Comparison of ENCODE assay signal across 11 cellular contexts in genomic region chr10:88090568-88091214, GRCh38.
A peak's percentile ranks its signal among the peaks of the same experiment; 100 is the strongest.
DNase-seq lines count a peak whose midpoint lies in the region; ATAC-seq and TF ChIP-seq lines count a peak whose summit lies in the region.
"Had no signal": no experiment of that assay in that cellular context is flagged by ENCODE, and none has a peak within 500 bp of the region (broad histone marks: within the 10 kb centered on the region; RNA-seq: fewer than 3 reads in every experiment).

No MANE protein-coding gene starts in this region.

- no peak overlapping the region for H3K4me3 Mint-ChIP-seq in progenitor cell of endocrine pancreas (ENCODE audit: low read depth)

- no peaks in the 10 kb centered on the region for H3K36me3 Mint-ChIP-seq in progenitor cell of endocrine pancreas (ENCODE audit: insufficient read depth)

- H3K27ac ChIP-seq in mucosa of rectum (ENCODE audit: low read depth in 2 of 2, low read length in 2 of 2), result peak overlapping the region; percentile 11 to 18
- H3K27ac ChIP-seq: foreskin keratinocyte, uterus had no signal

- ATAC-seq in HG02610 (IDR thresholded peaks at IDR 0.05; ENCODE audit: unreplicated experiment), result peak; percentile 37
- ATAC-seq: left lung had no signal

- DNase-seq in GM12865 (ENCODE audit: low read depth) (peak; percentile 87), SKM-1 treated with dmso at 0.1 percent for 144 hours (lab: John Stamatoyannopoulos, UW; ENCODE audit: unreplicated experiment) (peak; percentile 22), progenitor cell of endocrine pancreas (ENCODE audit: low spot score, unreplicated experiment) (no peak), cerebellar cortex (ENCODE audit: low spot score) (no peak)
- no peak for DNase-seq in stimulated activated naive CD4-positive, alpha-beta T cell (lab: John Stamatoyannopoulos, UW)
- DNase-seq: EL, foreskin keratinocyte, left lung, uterus had no signal

- no peaks in the 10 kb centered on the region for H3K4me1 Mint-ChIP-seq in progenitor cell of endocrine pancreas (ENCODE audit: low read depth)

- no peaks in the 10 kb centered on the region for H3K36me3 ChIP-seq in mucosa of rectum (ENCODE audit: control insufficient read depth in 2 of 2, insufficient read depth in 2 of 2, low read length in 2 of 2)
- H3K36me3 ChIP-seq: left lung, uterus had no signal

- H3K27me3 Mint-ChIP-seq in progenitor cell of endocrine pancreas, result peaks cover 18% of the 10 kb centered on the region

- peaks cover 0 to 2% of the 10 kb centered on the region in 2 donors for H3K4me1 ChIP-seq in mucosa of rectum (ENCODE audit: control insufficient read depth in 2 of 2, insufficient read depth in 2 of 2, low read length in 2 of 2)
- H3K4me1 ChIP-seq: uterus had no signal

- no peaks in the 10 kb centered on the region for H3K9me3 ChIP-seq in mucosa of rectum (ENCODE audit: control insufficient read depth in 2 of 2, low read length in 2 of 2)
- H3K9me3 ChIP-seq: left lung, uterus had no signal

- no peak overlapping the region for H3K4me3 ChIP-seq in GM12865 (ENCODE audit: low read depth, low read length)
- H3K4me3 ChIP-seq in mucosa of rectum (ENCODE audit: low read length in 2 of 2), result no peak overlapping the region
- H3K4me3 ChIP-seq: left lung, uterus had no signal

- no peak for TF ChIP-seq CTCF in GM12865 (IDR thresholded peaks at IDR 0.05; ENCODE audit: insufficient read depth, low read depth, low read length, missing control alignments)
- TF ChIP-seq CTCF in progenitor cell of endocrine pancreas (IDR thresholded peaks at IDR 0.05; ENCODE audit: unreplicated experiment), result no peak

- no peak overlapping the region for H3K9ac ChIP-seq in mucosa of rectum (ENCODE audit: low read depth in 1 of 2, low read length in 2 of 2)

- no peak overlapping the region for H3K27ac Mint-ChIP-seq in progenitor cell of endocrine pancreas

- H3K27me3 ChIP-seq in mucosa of rectum (ENCODE audit: control insufficient read depth in 2 of 2, insufficient read depth in 2 of 2, low read length in 2 of 2), result no peaks in the 10 kb centered on the region
- H3K27me3 ChIP-seq: foreskin keratinocyte, left lung, uterus had no signal

- no peaks in the 10 kb centered on the region for H3K9me3 Mint-ChIP-seq in progenitor cell of endocrine pancreas (ENCODE audit: low read depth)

Comparison
In these comparisons a context has a peak if more than half of its experiments do, and no peak if none do; other contexts are left out.
1. DNase-seq: peak in GM12865 (single experiment) and SKM-1 treated with dmso at 0.1 percent for 144 hours (single experiment); none in progenitor cell of endocrine pancreas (single experiment), stimulated activated naive CD4-positive, alpha-beta T cell (0 of 6) and cerebellar cortex (single experiment).